9 cellular contexts compared by ENCODE assay signal in genomic region chr4:149031399-149031798, GRCh38.
DNase-seq lines count a peak whose midpoint lies in the region; ATAC-seq and TF ChIP-seq lines count a peak whose summit lies in the region.
"Had no signal": no experiment of that assay in that cellular context is flagged by ENCODE, and none has a peak within 500 bp of the region (broad histone marks: within the 10 kb centered on the region; RNA-seq: fewer than 3 reads in every experiment).

No MANE protein-coding gene starts in this region.

- H3K9me3 ChIP-seq in right atrium auricular region (no peaks in the 10 kb centered on the region), endodermal cell (ENCODE audit: control insufficient read depth, low read length) (no peaks in the 10 kb centered on the region), gastrocnemius medialis (no peaks in the 10 kb centered on the region)

- H3K9me3 Mint-ChIP-seq in endodermal cell: no peaks in the 10 kb centered on the region
- H3K9me3 Mint-ChIP-seq: CD4-positive, alpha-beta memory T cell had no signal

- H3K4me1 ChIP-seq in right atrium auricular region (no peaks in the 10 kb centered on the region), endodermal cell (ENCODE audit: control insufficient read depth, insufficient read depth, low read length) (no peaks in the 10 kb centered on the region), gastrocnemius medialis (no peaks in the 10 kb centered on the region)

- TF ChIP-seq CTCF in right atrium auricular region (IDR thresholded peaks at IDR 0.05) (peak in 1 of 2 donors; percentile 55), LNCAP (IDR thresholded peaks at IDR 0.05) (peak; percentile 54), endodermal cell (conservative IDR thresholded peaks at IDR 0.05) (peak; percentile 78), gastrocnemius medialis (IDR thresholded peaks at IDR 0.05 in 4 of 5, conservative IDR thresholded peaks at IDR 0.05 in 1 of 5) (peak in 4 of 5 experiments; percentile 14 to 24 (median 18))

- peak; percentile 49 for ATAC-seq in Right ventricle myocardium superior (ENCODE audit: poor library complexity)
- ATAC-seq in gastrocnemius medialis: no peak

- H3K27me3 ChIP-seq in right atrium auricular region: no peaks in the 10 kb centered on the region
- peaks cover 8% of the 10 kb centered on the region for H3K27me3 ChIP-seq in endodermal cell (ENCODE audit: control insufficient read depth, insufficient read depth, low read length, poor library complexity, severe bottlenecking)
- H3K27me3 ChIP-seq in gastrocnemius medialis: no peaks in the 10 kb centered on the region

- peaks cover 4% of the 10 kb centered on the region for H3K27me3 Mint-ChIP-seq in endodermal cell (ENCODE audit: insufficient read depth)

- no peaks in the 10 kb centered on the region for H3K36me3 ChIP-seq in right atrium auricular region
- H3K36me3 ChIP-seq in endodermal cell (ENCODE audit: control insufficient read depth, insufficient read depth, low read length): no peaks in the 10 kb centered on the region
- H3K36me3 ChIP-seq in gastrocnemius medialis: no peaks in the 10 kb centered on the region

- H3K36me3 Mint-ChIP-seq in endodermal cell (ENCODE audit: low read depth): no peaks in the 10 kb centered on the region
- H3K36me3 Mint-ChIP-seq: CD4-positive, alpha-beta memory T cell had no signal

- H3K4me3 Mint-ChIP-seq in endodermal cell: no peak overlapping the region
- H3K4me3 Mint-ChIP-seq: CD4-positive, alpha-beta memory T cell had no signal

- DNase-seq in Right ventricle myocardium superior (no peak), right atrium auricular region (ENCODE audit: low spot score) (no peak), endodermal cell (peak; percentile 48), gastrocnemius medialis (no peak)
- DNase-seq in stimulated activated CD4-positive, alpha-beta T cell treated with anti-CD3 and anti-CD28 coated beads, Interleukin-4, amount 100 ng/mL, for 1 hour: no peak
- DNase-seq in stimulated activated CD4-positive, alpha-beta T cell treated with anti-CD3 and anti-CD28 coated beads, Interleukin-1b, Interleukin-23, amount 100 ng/mL, for 48 hours: no peak
- no peak for DNase-seq in stimulated activated naive CD4-positive, alpha-beta T cell treated with Interleukin-2 at 50 U/mL for 16 hours (lab: John Stamatoyannopoulos, UW)

- no peak overlapping the region for H3K27ac ChIP-seq in right atrium auricular region
- no peak overlapping the region for H3K27ac ChIP-seq in endodermal cell (ENCODE audit: low read depth, low read length)
- H3K27ac ChIP-seq in gastrocnemius medialis: no peak overlapping the region

- no peak for TF ChIP-seq POLR2A in gastrocnemius medialis (IDR thresholded peaks at IDR 0.05)

- H3K9ac ChIP-seq in endodermal cell (ENCODE audit: extremely low read depth, low read length, poor library complexity, severe bottlenecking): no peak overlapping the region

- peaks cover 8% of the 10 kb centered on the region for H3K4me1 Mint-ChIP-seq in endodermal cell
- H3K4me1 Mint-ChIP-seq: CD4-positive, alpha-beta memory T cell had no signal

- intact Hi-C loops in Right ventricle myocardium superior (cut with DNase I) (no loop called here), gastrocnemius medialis (cut with DNase I; ENCODE audit: low total_unique reads) (no loop called here)

- in situ Hi-C loops in gastrocnemius medialis (cut with MboI; ENCODE audit: low sequenced_read_pairs in 4 of 4): no loop called here

- no peak overlapping the region for H3K27ac Mint-ChIP-seq in endodermal cell

- H3K4me3 ChIP-seq in right atrium auricular region (no peak overlapping the region), endodermal cell (ENCODE audit: low read length) (no peak overlapping the region), gastrocnemius medialis (no peak overlapping the region)
